ENCODE assay signal across 1 cellular context in the genomic region with DNA sequence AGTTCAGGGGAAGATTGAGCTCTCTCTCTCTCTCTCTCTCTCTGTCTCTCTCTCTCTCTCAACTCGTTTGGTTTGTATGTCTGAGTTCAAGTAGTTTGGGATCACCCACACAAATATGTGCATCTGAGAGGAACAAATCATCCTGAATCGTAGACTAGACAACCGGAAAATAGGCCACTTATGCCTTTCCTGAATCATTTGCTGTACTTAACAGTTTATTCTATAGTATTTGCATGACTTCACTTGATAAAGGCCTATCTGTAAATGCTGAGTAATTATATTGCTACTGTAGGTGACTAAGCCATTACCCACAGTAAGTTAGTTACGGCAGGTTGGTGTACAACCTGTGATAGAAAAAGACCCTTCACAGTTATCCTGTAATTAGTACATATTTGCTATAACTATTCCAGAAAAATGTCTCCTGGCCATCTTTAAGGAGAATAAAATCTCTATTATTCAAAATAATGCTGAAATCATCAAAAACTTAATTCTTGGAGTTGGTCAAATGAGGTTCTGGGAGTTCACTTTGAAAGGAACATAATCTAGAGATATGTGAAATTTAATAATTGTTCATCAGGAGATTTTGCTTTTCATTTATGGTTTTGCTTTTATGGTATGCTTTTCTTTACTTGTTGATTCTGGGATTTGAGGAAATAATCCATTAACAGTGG.
TF ChIP-seq lines count a peak whose summit lies in the region.

No MANE protein-coding gene starts in this region.

TF ChIP-seq in endothelial cell of umbilical vein, 7 proteins besides CTCF, POLR2A, EP300 and RAD21:
- TF ChIP-seq FOS (IDR thresholded peaks at IDR 0.05; ENCODE audit: borderline replicate concordance, insufficient read depth, low read length) (no peak), JUN (IDR thresholded peaks at IDR 0.05; ENCODE audit: borderline replicate concordance, insufficient read depth, insufficient read length, low read depth) (no peak), GATA2 (IDR thresholded peaks at IDR 0.05; ENCODE audit: insufficient read depth, insufficient read length, low read depth, low read length) (no peak), POLR2AphosphoS5 (IDR thresholded peaks at IDR 0.05; ENCODE audit: insufficient read depth, low read depth, low read length) (no peak), MAX (IDR thresholded peaks at IDR 0.05; ENCODE audit: insufficient read depth, insufficient read length) (no peak), EZH2 (IDR thresholded peaks at IDR 0.05; ENCODE audit: borderline replicate concordance, low read depth, low read length, severe bottlenecking) (no peak), MYC (IDR thresholded peaks at IDR 0.05; ENCODE audit: low read depth, low read length) (no peak)
